14 cellular contexts compared by ENCODE assay signal in genomic region chr2:109455731-109456691, GRCh38.
A peak's percentile ranks its signal among the peaks of the same experiment; 100 is the strongest.
DNase-seq lines count a peak whose midpoint lies in the region; ATAC-seq, FAIRE-seq and TF ChIP-seq lines count a peak whose summit lies in the region.
"Had no signal": no experiment of that assay in that cellular context is flagged by ENCODE, and none has a peak within 500 bp of the region (broad histone marks: within the 10 kb centered on the region; RNA-seq: fewer than 3 reads in every experiment).

No MANE protein-coding gene starts in this region.

- H3K27ac ChIP-seq in BLaER1 treated with 17β-estradiol and CSF1 and Interleukin-3, amounts not matched to agents 10 nM and 100 nM = no peak overlapping the region
- H3K27ac ChIP-seq in GM23338 (ENCODE audit: low read depth) = no peak overlapping the region
- H3K27ac ChIP-seq: SJSA1 had no signal

- no peak overlapping the region for H3K27ac Mint-ChIP-seq in GM23338
- H3K27ac Mint-ChIP-seq: CD8-positive, alpha-beta T cell had no signal

- no peak overlapping the region for H3K4me3 Mint-ChIP-seq in GM23338
- H3K4me3 Mint-ChIP-seq: CD8-positive, alpha-beta T cell had no signal

- no peak overlapping the region for H3K9ac ChIP-seq in BLaER1 treated with 17β-estradiol and CSF1 and Interleukin-3, amounts not matched to agents 10 nM and 100 nM

- peaks cover 12 to 61% (median 36%) of the 10 kb centered on the region in 10 experiments for H3K4me1 ChIP-seq in BLaER1 treated with 17β-estradiol and CSF1 and Interleukin-3, amounts not matched to agents 10 nM and 100 nM
- H3K4me1 ChIP-seq in GM23338 (ENCODE audit: insufficient read depth) = no peaks in the 10 kb centered on the region

- H3K9me3 ChIP-seq in BLaER1 treated with 17β-estradiol and CSF1 and Interleukin-3, amounts not matched to agents 10 nM and 100 nM (replicated peaks in 1 of 11) = no peaks in the 10 kb centered on the region
- H3K9me3 ChIP-seq: SJSA1 had no signal

- no peaks in the 10 kb centered on the region for H3F3A ChIP-seq in GM23338 (replicated peaks; ENCODE audit: low read depth)

- no peak for ATAC-seq in sciatic nerve
- no peak for ATAC-seq in GM23338
- ATAC-seq in HG03354 (IDR thresholded peaks at IDR 0.05; ENCODE audit: poor library complexity, severe bottlenecking, unreplicated experiment) = no peak
- ATAC-seq in HG03460 (IDR thresholded peaks at IDR 0.05; ENCODE audit: unreplicated experiment) = no peak
- ATAC-seq: CD8-positive, alpha-beta T cell had no signal

- no peaks in the 10 kb centered on the region for H3K4me1 Mint-ChIP-seq in GM23338

- FAIRE-seq in bronchial epithelial cell (lab: Jason Lieb, UNC) = peak; percentile 36

- no peak overlapping the region for H2AFZ ChIP-seq in GM23338

- intact Hi-C loops in sciatic nerve (cut with DNase I) = no loop called here

- no peak overlapping the region for H3K4me3 ChIP-seq in BLaER1 treated with 17β-estradiol and CSF1 and Interleukin-3, amounts not matched to agents 10 nM and 100 nM
- H3K4me3 ChIP-seq in bronchial epithelial cell (ENCODE audit: low read depth, low read length) (no peak overlapping the region), GM23338 (no peak overlapping the region)
- H3K4me3 ChIP-seq: SJSA1 had no signal

- no peaks in the 10 kb centered on the region for H3K79me2 ChIP-seq in GM23338 (replicated peaks; ENCODE audit: insufficient read depth)

- peaks cover 20 to 95% (median 79%) of the 10 kb centered on the region in 11 experiments; a peak in 20 of 22 replicates for H3K36me3 ChIP-seq in BLaER1 treated with 17β-estradiol and CSF1 and Interleukin-3, amounts not matched to agents 10 nM and 100 nM
- H3K36me3 ChIP-seq in bronchial epithelial cell (ENCODE audit: control insufficient read depth, insufficient read depth, low read length) (no peaks in the 10 kb centered on the region), GM23338 (ENCODE audit: insufficient read depth) (no peaks in the 10 kb centered on the region)

- H4K20me1 ChIP-seq in BLaER1 treated with 17β-estradiol and CSF1 and Interleukin-3, amounts not matched to agents 10 nM and 100 nM = peaks cover 0 to 66% (median 40%) of the 10 kb centered on the region in 11 experiments; a peak in 16 of 22 replicates
- H4K20me1 ChIP-seq in GM23338 (replicated peaks; ENCODE audit: insufficient read depth) = no peaks in the 10 kb centered on the region

- no peak for TF ChIP-seq CTCF in bronchial epithelial cell (IDR thresholded peaks at IDR 0.05; ENCODE audit: insufficient read depth, low read length, severe bottlenecking)
- TF ChIP-seq CTCF in GM23338 (conservative IDR thresholded peaks at IDR 0.05; ENCODE audit: low read depth in 2 of 2) = no peak

- no peaks in the 10 kb centered on the region for H3K9me3 Mint-ChIP-seq in GM23338
- H3K9me3 Mint-ChIP-seq: CD8-positive, alpha-beta T cell had no signal

- H3K36me3 Mint-ChIP-seq in GM23338 (ENCODE audit: low read depth) = no peaks in the 10 kb centered on the region

- H3K27me3 Mint-ChIP-seq in GM23338 (ENCODE audit: insufficient read depth, low read depth, poor library complexity) = peaks cover 7% of the 10 kb centered on the region

- no peak for DNase-seq in bronchial epithelial cell (ENCODE audit: low read depth)
- peak; percentile 43 for DNase-seq in islet precursor cell
- DNase-seq in sciatic nerve (ENCODE audit: low spot score) = peak; percentile 34
- no peak for DNase-seq in GM23338 (ENCODE audit: low spot score)
- DNase-seq in cortex of kidney (lab: John Stamatoyannopoulos, UW) = no peak
- DNase-seq: CD8-positive, alpha-beta T cell; H7; IMR-90; NCI-H2029; NCI-H510A treated with DMSO at 0.1 percent for 48 hours had no signal

- no peaks in the 10 kb centered on the region for H3K9me2 ChIP-seq in GM23338 (ENCODE audit: insufficient read depth)

- no peaks in the 10 kb centered on the region for H3K27me3 ChIP-seq in BLaER1 treated with 17β-estradiol and CSF1 and Interleukin-3, amounts not matched to agents 10 nM and 100 nM
- H3K27me3 ChIP-seq in bronchial epithelial cell (ENCODE audit: control insufficient read depth, insufficient read depth, low read length) = no peaks in the 10 kb centered on the region
- H3K27me3 ChIP-seq in GM23338 (ENCODE audit: insufficient read depth) = no peaks in the 10 kb centered on the region
- H3K27me3 ChIP-seq: SJSA1 had no signal

- peak overlapping the region in 8 of 11 experiments; percentile 21 to 81 (median 44); a peak in 9 of 22 replicates for H3K4me2 ChIP-seq in BLaER1 treated with 17β-estradiol and CSF1 and Interleukin-3, amounts not matched to agents 10 nM and 100 nM
- H3K4me2 ChIP-seq in GM23338 = no peak overlapping the region

TF ChIP-seq in GM23338, 12 proteins besides CTCF, POLR2A, EP300 and RAD21 (continues in another document):
- TF ChIP-seq STAT1 (IDR thresholded peaks at IDR 0.05; ENCODE audit: unreplicated experiment) (no peak), ETS1 (IDR thresholded peaks at IDR 0.05) (no peak), ZNF462 (CRISPR knock-in tag; IDR thresholded peaks at IDR 0.05) (no peak), CREB1 (CRISPR knock-in tag; IDR thresholded peaks at IDR 0.05; ENCODE audit: low read depth) (no peak), ZNF114 (CRISPR knock-in tag; IDR thresholded peaks at IDR 0.05) (no peak), EZH2phosphoT487 (IDR thresholded peaks at IDR 0.05; ENCODE audit: unreplicated experiment) (no peak), JUNB (IDR thresholded peaks at IDR 0.05; ENCODE audit: unreplicated experiment) (no peak)

Comparison
In these comparisons a context has a peak if more than half of its experiments do, and no peak if none do; other contexts are left out.
1. DNase-seq: peak in islet precursor cell (single experiment) and sciatic nerve (single experiment); none in bronchial epithelial cell (single experiment), GM23338 (single experiment) and cortex of kidney (single experiment).